In genomic region chr17:81387235-81388060, GRCh38 we compare ENCODE assay signal across 8 cellular contexts. TPM values are rescaled to one million over a fixed set of nuclear protein-coding genes. Genes with fewer than 3 reads are reported as not detected.
DNase-seq lines count a peak whose midpoint lies in the region; ATAC-seq and TF ChIP-seq lines count a peak whose summit lies in the region.

No MANE protein-coding gene starts in this region.

- no peaks in the 10 kb centered on the region for H4K20me1 ChIP-seq in GM23248 (ENCODE audit: insufficient read depth)

- peaks cover 13% of the 10 kb centered on the region for H3K4me1 ChIP-seq in GM23248 (ENCODE audit: insufficient read depth)

- in situ Hi-C loops in GM23248 (cut with MboI) (no loop called here), ACHN (cut with HindIII; ENCODE audit: low pct_ligation_motif_present, low pct_unique_long_range_greater_than_20kb, low sequenced_read_pairs) (no loop called here)

- H3K27me3 ChIP-seq in GM23248 (replicated peaks; ENCODE audit: insufficient read depth) = no peaks in the 10 kb centered on the region
- no peaks in the 10 kb centered on the region for H3K27me3 ChIP-seq in layer of hippocampus (ENCODE audit: control insufficient read depth, insufficient read depth, low read length)

- H3F3A ChIP-seq in GM23248 (ENCODE audit: insufficient read depth) = peaks cover 9% of the 10 kb centered on the region; the same call in 1 of the 2 replicates

- peaks cover 45% of the 10 kb centered on the region for H3K79me2 ChIP-seq in GM23248 (ENCODE audit: insufficient read depth)

- no peaks in the 10 kb centered on the region for H3K9me2 ChIP-seq in GM23248 (ENCODE audit: insufficient read depth)

- DNase-seq in GM23248 (peak; percentile 75), RWPE1 (ENCODE audit: low spot score) (no peak), caudate nucleus (lab: John Stamatoyannopoulos, UW) (peak in 32 of 61 donors; percentile 23 to 77 (median 62)), NCI-H226 (no peak), ACHN (no peak)
- DNase-seq in stimulated activated CD4-positive, alpha-beta T cell treated with anti-CD3 and anti-CD28 coated beads, Interleukin-1b, Interleukin-23, amount 100 ng/mL, for 24 hours (ENCODE audit: low read depth in 4 of 4, low spot score in 1 of 4) = peak in 3 of 4 experiments; percentile 26 to 50 (median 38)

- CTCF ChIA-PET in RWPE1 (lab: Yijun Ruan, JAX) = no interaction called here

- H3K27ac ChIP-seq in GM23248 (peak overlapping the region; percentile 79), RWPE1 (peak overlapping the region; percentile 94), caudate nucleus (ENCODE audit: low read depth, low read length) (peak overlapping the region; percentile 97), layer of hippocampus (ENCODE audit: low read depth, low read length) (peak overlapping the region; percentile 98)

- H3K9ac ChIP-seq in GM23248 = peak overlapping the region; percentile 91

- peak overlapping the region; percentile 73 for H2AFZ ChIP-seq in GM23248

- TF ChIP-seq CTCF in RWPE1 (conservative IDR thresholded peaks at IDR 0.05; ENCODE audit: low read depth) = no peak

- no peak for ATAC-seq in HG03469 (IDR thresholded peaks at IDR 0.05; ENCODE audit: unreplicated experiment)

- H3K9me3 ChIP-seq in GM23248 (ENCODE audit: low read depth) = no peaks in the 10 kb centered on the region

- POLR2A ChIA-PET in RWPE1 (lab: Yijun Ruan, JAX; ENCODE audit: low non-redundant PET) = no interaction called here

- H3K4me2 ChIP-seq in GM23248 (ENCODE audit: unreplicated experiment) = peak overlapping the region; percentile 92

- WGBS in GM23248 (ENCODE audit: low coverage in 1 of 2, low lambda C conversion rate in 2 of 2, missing lambda C conversion rate in 2 of 2), 2 experiments = 1 to 2% methylated on average over 60 to 69 of the region's 73 CpGs

- no peaks in the 10 kb centered on the region for H3K36me3 ChIP-seq in GM23248 (ENCODE audit: low read depth)

- H3K4me3 ChIP-seq in GM23248 = peak overlapping the region; percentile 84

RNA-seq across cellular contexts. Expression of gene BAHCC1, which starts 7.8 kb away (rescaled TPM):
- 3.0 and 5.2 TPM in 2 replicates for total RNA-seq in GM23248 (2014; rRNA removed; shearing (Covaris generic))
- polyA plus RNA-seq in GM23248 (2016; fragmentation: Nextera tagmentation; extraction: Ambion mirVana) = 0.91 and 1.3 TPM in 2 replicates

Comparison
In these comparisons a context has a peak if more than half of its experiments do, and no peak if none do; other contexts are left out.
1. DNase-seq: peak in GM23248 (single experiment), caudate nucleus (32 of 61) and stimulated activated CD4-positive, alpha-beta T cell treated with anti-CD3 and anti-CD28 coated beads, Interleukin-1b, Interleukin-23, amount 100 ng/mL, for 24 hours (3 of 4); none in RWPE1 (single experiment), NCI-H226 (single experiment) and ACHN (single experiment).
2. Peak in every context shown above with its lines, with median percentiles within 50 percentile points of each other: H3K27ac ChIP-seq.